Comparison of ENCODE assay signal across 32 cellular contexts in the genomic region with DNA sequence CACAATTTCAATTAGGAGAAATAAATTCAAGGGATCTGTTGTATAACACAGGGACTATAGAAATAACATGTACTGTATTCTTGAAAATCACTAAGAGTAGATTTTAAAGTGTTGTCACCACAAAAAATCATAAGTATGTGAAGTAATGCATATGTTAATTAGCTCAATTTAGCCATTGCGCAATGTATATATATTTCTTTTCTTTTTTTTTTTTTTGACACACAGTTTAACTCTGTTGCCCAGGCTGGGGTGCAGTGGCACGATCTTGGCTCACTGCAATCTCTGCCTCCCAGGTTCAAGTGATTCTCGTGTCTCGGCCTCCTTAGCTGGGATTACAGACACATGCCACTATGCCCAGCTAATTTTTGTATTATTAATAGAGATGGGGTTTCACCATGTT.
"Had no signal": no experiment of that assay in that cellular context is flagged by ENCODE, and none has a peak within 500 bp of the region (broad histone marks: within the 10 kb centered on the region; RNA-seq: fewer than 3 reads in every experiment).

No MANE protein-coding gene starts in this region.

- H3K4me1 ChIP-seq: ascending aorta had no signal

- FAIRE-seq: bronchial epithelial cell, colon, TTC549 had no signal

- H3K36me3 ChIP-seq: ascending aorta, cardiac muscle cell had no signal

- DNase-seq: activated B cell treated with CpG ODN at 0.5 μM for 24 hours; activated CD4-positive, alpha-beta memory T cell treated with anti-CD3 and anti-CD28 coated beads for 36 hours; activated CD4-positive, alpha-beta T cell treated with anti-CD3 and anti-CD28 coated beads for 4 hours; activated CD4-positive, alpha-beta T cell treated with anti-CD3 and anti-CD28 coated beads, Interleukin-2, amount 10 ng/mL, durations not matched to agents 24 days and 14 days; activated CD4-positive, alpha-beta T cell treated with anti-CD3 and anti-CD28 coated beads, Interleukin-2, amount 50 U/mL, for 1 hour; activated CD4-positive, alpha-beta T cell treated with anti-CD3 and anti-CD28 coated beads, Interleukin-2, amount 50 U/mL, for 4 hours; activated CD4-positive, CD25-positive, alpha-beta regulatory T cell treated with anti-CD3 and anti-CD28 coated beads, Interleukin-2, amount 50 U/mL, for 72 hours; activated CD8-positive, alpha-beta memory T cell treated with anti-CD3 and anti-CD28 coated beads, Interleukin-2, amount 50 U/mL, for 4 hours; activated CD8-positive, alpha-beta T cell treated with anti-CD3 and anti-CD28 coated beads for 36 hours; activated effector memory CD4-positive, alpha-beta T cell treated with anti-CD3 and anti-CD28 coated beads, Interleukin-2, amount 50 U/mL, for 16 hours; activated gamma-delta T cell treated with Interleukin-2 at 50 U/mL for 16 hours; activated naive CD4-positive, alpha-beta T cell; activated naive CD4-positive, alpha-beta T cell treated with anti-CD3 and anti-CD28 coated beads for 36 hours; activated naive CD4-positive, alpha-beta T cell treated with anti-CD3 and anti-CD28 coated beads, Interleukin-2, amount 50 U/mL, for 16 hours; activated naive CD8-positive, alpha-beta T cell treated with anti-CD3 and anti-CD28 coated beads, Interleukin-2, amount 10 ng/mL, durations not matched to agents 7 days and 5 days; activated naive CD8-positive, alpha-beta T cell treated with anti-CD3 and anti-CD28 coated beads, Interleukin-2, amount 50 U/mL, for 24 hours; activated T-cell treated with anti-CD3 and anti-CD28 coated beads for 4 hours; activated T-cell treated with anti-CD3 and anti-CD28 coated beads, Interleukin-2, amount 50 U/mL, for 1 hour; activated T-cell treated with anti-CD3 and anti-CD28 coated beads, Interleukin-2, amount 50 U/mL, for 4 hours; activated T-cell treated with anti-CD3 and anti-CD28 coated beads, Interleukin-2, amount 50 U/mL, for 72 hours; amygdala; anterior cingulate cortex; caudate nucleus; T-helper 17 cell; T1000 had no signal

- H3K27me3 ChIP-seq: ascending aorta, cardiac muscle cell had no signal

- ATAC-seq: activated CD8-positive, alpha-beta T cell treated with anti-CD3 and anti-CD28 coated beads for 36 hours; activated naive CD8-positive, alpha-beta T cell treated with anti-CD3 and anti-CD28 coated beads, Interleukin-2, amount 50 U/mL, for 24 hours; activated T-cell treated with anti-CD3 and anti-CD28 coated beads, Interleukin-2, amount 50 U/mL, for 4 hours; activated T-cell treated with anti-CD3 and anti-CD28 coated beads, Interleukin-2, amount 50 U/mL, for 72 hours; activated T-helper 17 cell treated with anti-CD3 and anti-CD28 coated beads, Interleukin-2, amount 50 U/mL, for 72 hours; T-helper 17 cell had no signal

- H3K9me3 ChIP-seq: ascending aorta had no signal

- H3K27ac ChIP-seq: ascending aorta, cardiac muscle cell, VCaP had no signal

- H3K4me3 ChIP-seq: ascending aorta, cardiac muscle cell had no signal
